Comparison of ENCODE assay signal across 2 cellular contexts in the genomic region with DNA sequence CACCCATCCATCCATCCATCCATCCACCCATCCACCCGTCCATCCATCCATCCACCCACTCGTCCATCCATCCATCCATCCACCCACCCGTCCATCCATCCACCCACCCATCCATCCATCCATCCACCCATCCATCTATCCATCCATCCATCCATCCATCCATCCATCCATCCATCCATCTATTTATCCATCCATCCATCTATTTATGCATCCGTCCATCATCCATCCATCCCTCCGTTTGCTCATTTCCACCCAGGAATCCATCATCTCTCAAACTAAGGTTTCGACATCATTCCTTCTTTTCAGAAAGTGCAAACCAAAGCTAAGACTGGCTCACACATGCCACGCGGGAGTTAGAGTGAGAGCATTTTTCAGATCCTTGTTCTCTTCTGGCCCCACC.
TF ChIP-seq lines count a peak whose summit lies in the region.

No MANE protein-coding gene starts in this region.

TF ChIP-seq in IMR-90, 13 proteins besides CTCF, POLR2A, EP300 and RAD21:
- TF ChIP-seq SMC3 (IDR thresholded peaks at IDR 0.05; ENCODE audit: low read depth, low read length) (no peak), USF2 (IDR thresholded peaks at IDR 0.05; ENCODE audit: low read depth, low read length) (no peak)

TF ChIP-seq in WTC11, 78 proteins besides CTCF, POLR2A, EP300 and RAD21:
- no peak for TF ChIP-seq GTF2I (CRISPR knock-in tag; conservative IDR thresholded peaks at IDR 0.05)
- TF ChIP-seq, protein P1, sequence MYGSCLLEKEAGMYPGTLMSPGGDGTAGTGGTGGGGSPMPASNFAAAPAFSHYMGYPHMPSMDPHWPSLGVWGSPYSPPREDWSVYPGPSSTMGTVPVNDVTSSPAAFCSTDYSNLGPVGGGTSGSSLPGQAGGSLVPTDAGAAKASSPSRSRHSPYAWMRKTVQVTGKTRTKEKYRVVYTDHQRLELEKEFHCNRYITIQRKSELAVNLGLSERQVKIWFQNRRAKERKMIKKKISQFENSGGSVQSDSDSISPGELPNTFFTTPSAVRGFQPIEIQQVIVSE (CRISPR knock-in tag; IDR thresholded peaks at IDR 0.05; ENCODE audit: borderline replicate concordance), result no peak
- TF ChIP-seq NFYB (CRISPR knock-in tag; conservative IDR thresholded peaks at IDR 0.05; ENCODE audit: low read depth), result no peak
- TF ChIP-seq ZBTB43 (CRISPR knock-in tag; IDR thresholded peaks at IDR 0.05), result no peak
- TF ChIP-seq ZNF263 (CRISPR knock-in tag; IDR thresholded peaks at IDR 0.05; ENCODE audit: low read depth), result no peak
- TF ChIP-seq STAT6 (CRISPR knock-in tag; conservative IDR thresholded peaks at IDR 0.05; ENCODE audit: low read depth), result no peak
- TF ChIP-seq PREB (CRISPR knock-in tag; IDR thresholded peaks at IDR 0.05; ENCODE audit: borderline replicate concordance), result no peak
- no peak for TF ChIP-seq CREM (CRISPR knock-in tag; IDR thresholded peaks at IDR 0.05)
- no peak for TF ChIP-seq TCF7 (CRISPR knock-in tag; IDR thresholded peaks at IDR 0.05; ENCODE audit: low read depth)
- no peak for TF ChIP-seq ELF4 (CRISPR knock-in tag; IDR thresholded peaks at IDR 0.05; ENCODE audit: low read depth)
- TF ChIP-seq, protein P2, sequence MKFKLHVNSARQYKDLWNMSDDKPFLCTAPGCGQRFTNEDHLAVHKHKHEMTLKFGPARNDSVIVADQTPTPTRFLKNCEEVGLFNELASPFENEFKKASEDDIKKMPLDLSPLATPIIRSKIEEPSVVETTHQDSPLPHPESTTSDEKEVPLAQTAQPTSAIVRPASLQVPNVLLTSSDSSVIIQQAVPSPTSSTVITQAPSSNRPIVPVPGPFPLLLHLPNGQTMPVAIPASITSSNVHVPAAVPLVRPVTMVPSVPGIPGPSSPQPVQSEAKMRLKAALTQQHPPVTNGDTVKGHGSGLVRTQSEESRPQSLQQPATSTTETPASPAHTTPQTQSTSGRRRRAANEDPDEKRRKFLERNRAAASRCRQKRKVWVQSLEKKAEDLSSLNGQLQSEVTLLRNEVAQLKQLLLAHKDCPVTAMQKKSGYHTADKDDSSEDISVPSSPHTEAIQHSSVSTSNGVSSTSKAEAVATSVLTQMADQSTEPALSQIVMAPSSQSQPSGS (CRISPR knock-in tag; IDR thresholded peaks at IDR 0.05; ENCODE audit: borderline replicate concordance, low read depth), result no peak
- no peak for TF ChIP-seq TEAD1 (CRISPR knock-in tag; IDR thresholded peaks at IDR 0.05)
- TF ChIP-seq ZNF232 (CRISPR knock-in tag; IDR thresholded peaks at IDR 0.05), result no peak
- TF ChIP-seq CBFB (CRISPR knock-in tag; IDR thresholded peaks at IDR 0.05; ENCODE audit: low read depth), result no peak
- TF ChIP-seq RORB (CRISPR knock-in tag; IDR thresholded peaks at IDR 0.05), result no peak
